22 cellular contexts compared by ENCODE assay signal in the genomic region with DNA sequence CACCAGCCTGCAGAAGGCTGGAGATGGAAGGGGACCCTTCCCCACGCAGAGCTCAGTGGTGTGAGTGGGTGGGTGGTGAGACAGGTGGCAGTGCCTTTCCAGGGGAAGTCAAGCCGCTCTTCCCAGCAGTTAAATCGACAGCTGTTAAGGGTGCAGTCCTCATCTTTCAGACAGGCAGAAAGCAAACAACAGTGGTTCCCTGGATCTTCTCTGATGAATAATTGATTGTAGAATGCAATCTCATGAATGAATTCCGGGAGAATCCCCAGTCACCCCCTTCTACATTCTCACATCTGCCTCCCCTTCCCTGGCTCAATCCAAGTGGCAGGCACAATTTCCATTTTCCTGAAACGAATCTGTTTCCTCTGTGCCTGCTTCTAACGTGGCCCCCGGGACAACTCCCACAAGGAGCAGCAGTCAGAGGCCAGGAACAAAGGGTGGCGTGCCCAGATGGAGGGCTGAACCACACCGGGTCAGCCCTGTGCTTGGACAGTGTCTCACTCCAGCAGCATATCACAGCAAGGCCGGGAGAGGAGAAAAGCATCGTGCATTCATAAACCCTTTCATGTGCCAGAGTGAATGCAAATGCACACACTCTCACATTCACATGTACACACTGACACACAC.
DNase-seq lines count a peak whose midpoint lies in the region; ATAC-seq and TF ChIP-seq lines count a peak whose summit lies in the region.
"Had no signal": no experiment of that assay in that cellular context is flagged by ENCODE, and none has a peak within 500 bp of the region (broad histone marks: within the 10 kb centered on the region; RNA-seq: fewer than 3 reads in every experiment).

No MANE protein-coding gene starts in this region.

- H3K9ac ChIP-seq in neural progenitor cell: no peak overlapping the region
- H3K9ac ChIP-seq: parathyroid adenoma had no signal

- H3K27me3 Mint-ChIP-seq in activated CD8-positive, alpha-beta memory T cell treated with anti-CD3 and anti-CD28 coated beads, Interleukin-2, amount 10 ng/mL, durations not matched to agents 7 days and 5 days: peaks cover 3% of the 10 kb centered on the region
- H3K27me3 Mint-ChIP-seq in neural progenitor cell (ENCODE audit: insufficient read depth, low read depth): peaks cover 11% of the 10 kb centered on the region
- H3K27me3 Mint-ChIP-seq: T-helper 17 cell had no signal

- DNase-seq in activated CD8-positive, alpha-beta memory T cell treated with anti-CD3 and anti-CD28 coated beads, Interleukin-2, amount 10 ng/mL, durations not matched to agents 7 days and 5 days: peak; percentile 25
- DNase-seq in activated CD8-positive, alpha-beta memory T cell treated with anti-CD3 and anti-CD28 coated beads for 24 hours: no peak
- DNase-seq in WERI-Rb-1 (peak; percentile 66), neural progenitor cell (ENCODE audit: low spot score) (no peak), vagina (ENCODE audit: extremely low spot score in 2 of 2) (peak; percentile 37 to 47), NK-92 (lab: John Stamatoyannopoulos, UW; ENCODE audit: unreplicated experiment) (no peak), gastrocnemius medialis (no peak)
- DNase-seq: activated naive CD4-positive, alpha-beta T cell treated with anti-CD3 and anti-CD28 coated beads for 36 hours; activated T-cell treated with anti-CD3 and anti-CD28 coated beads for 4 hours; central memory CD4-positive, alpha-beta T cell; DMS153; esophagus squamous epithelium; left ventricle myocardium superior; NCI-H187; SHP77; small intestine; stimulated activated CD4-positive, alpha-beta T cell treated with anti-CD3 and anti-CD28 coated beads, Interleukin-4, amount 100 ng/mL, for 1 hour; stomach; T-helper 17 cell had no signal

- H3K36me3 Mint-ChIP-seq in activated CD8-positive, alpha-beta memory T cell treated with anti-CD3 and anti-CD28 coated beads, Interleukin-2, amount 10 ng/mL, durations not matched to agents 7 days and 5 days: no peaks in the 10 kb centered on the region
- H3K36me3 Mint-ChIP-seq in neural progenitor cell: no peaks in the 10 kb centered on the region

- H3K27ac Mint-ChIP-seq in activated CD8-positive, alpha-beta memory T cell treated with anti-CD3 and anti-CD28 coated beads, Interleukin-2, amount 10 ng/mL, durations not matched to agents 7 days and 5 days: no peak overlapping the region
- H3K27ac Mint-ChIP-seq in neural progenitor cell: no peak overlapping the region
- H3K27ac Mint-ChIP-seq: activated naive CD4-positive, alpha-beta T cell treated with anti-CD3 and anti-CD28 coated beads for 36 hours; T-helper 17 cell had no signal

- H3K4me1 ChIP-seq in neural progenitor cell (peaks cover 30% of the 10 kb centered on the region), vagina (no peaks in the 10 kb centered on the region), gastrocnemius medialis (peaks cover 8 to 18% of the 10 kb centered on the region in 2 donors)
- H3K4me1 ChIP-seq: esophagus squamous epithelium had no signal

- TF ChIP-seq POLR2A in vagina (IDR thresholded peaks at IDR 0.05) (no peak), gastrocnemius medialis (IDR thresholded peaks at IDR 0.05) (no peak)

- CTCF ChIA-PET in activated CD8-positive, alpha-beta memory T cell treated with anti-CD3 and anti-CD28 coated beads, Interleukin-2, amount 10 ng/mL, durations not matched to agents 7 days and 5 days (lab: Charles Lee): no interaction called here

- peak overlapping the region; percentile 83 for H3K27ac ChIP-seq in WERI-Rb-1
- no peak overlapping the region for H3K27ac ChIP-seq in neural progenitor cell
- H3K27ac ChIP-seq in vagina: no peak overlapping the region
- no peak overlapping the region for H3K27ac ChIP-seq in gastrocnemius medialis
- H3K27ac ChIP-seq: esophagus squamous epithelium, parathyroid adenoma, stomach, VCaP had no signal

- no peaks in the 10 kb centered on the region for H3K9me3 Mint-ChIP-seq in activated CD8-positive, alpha-beta memory T cell treated with anti-CD3 and anti-CD28 coated beads, Interleukin-2, amount 10 ng/mL, durations not matched to agents 7 days and 5 days (ENCODE audit: low read depth)
- H3K9me3 Mint-ChIP-seq in neural progenitor cell: no peaks in the 10 kb centered on the region
- H3K9me3 Mint-ChIP-seq: activated naive CD4-positive, alpha-beta T cell treated with anti-CD3 and anti-CD28 coated beads for 36 hours had no signal

- TF ChIP-seq CTCF in WERI-Rb-1 (IDR thresholded peaks at IDR 0.05; ENCODE audit: low read depth, low read length): no peak
- TF ChIP-seq CTCF in neural progenitor cell (IDR thresholded peaks at IDR 0.05): no peak
- no peak for TF ChIP-seq CTCF in vagina (IDR thresholded peaks at IDR 0.05)
- no peak for TF ChIP-seq CTCF in gastrocnemius medialis (IDR thresholded peaks at IDR 0.05 in 4 of 5, conservative IDR thresholded peaks at IDR 0.05 in 1 of 5)

- H3K36me3 ChIP-seq in WERI-Rb-1 (peaks cover 3% of the 10 kb centered on the region; the same call in 1 of the 2 replicates), neural progenitor cell (no peaks in the 10 kb centered on the region), vagina (no peaks in the 10 kb centered on the region), gastrocnemius medialis (no peaks in the 10 kb centered on the region)
- H3K36me3 ChIP-seq: esophagus squamous epithelium, stomach had no signal

- H3K9me3 ChIP-seq in WERI-Rb-1 (ENCODE audit: severe bottlenecking) (no peaks in the 10 kb centered on the region), neural progenitor cell (ENCODE audit: low read depth) (no peaks in the 10 kb centered on the region), vagina (no peaks in the 10 kb centered on the region), gastrocnemius medialis (no peaks in the 10 kb centered on the region)
- H3K9me3 ChIP-seq: esophagus squamous epithelium, stomach had no signal

- no peak for ATAC-seq in activated CD8-positive, alpha-beta memory T cell treated with anti-CD3 and anti-CD28 coated beads, Interleukin-2, amount 10 ng/mL, durations not matched to agents 7 days and 5 days
- no peak for ATAC-seq in GM18873 (IDR thresholded peaks at IDR 0.05; ENCODE audit: low FRiP score, unreplicated experiment)
- no peak for ATAC-seq in gastrocnemius medialis
- ATAC-seq: left ventricle myocardium superior, T-helper 17 cell had no signal

- H4K20me1 ChIP-seq in neural progenitor cell (ENCODE audit: low read depth): no peaks in the 10 kb centered on the region

- H3K4me2 ChIP-seq in neural progenitor cell: no peak overlapping the region

- H3K4me3 ChIP-seq in WERI-Rb-1 (ENCODE audit: low read depth, low read length): no peak overlapping the region
- H3K4me3 ChIP-seq in neural progenitor cell: no peak overlapping the region
- no peak overlapping the region for H3K4me3 ChIP-seq in vagina
- H3K4me3 ChIP-seq in gastrocnemius medialis: no peak overlapping the region
- H3K4me3 ChIP-seq: esophagus squamous epithelium, stomach had no signal

- intact Hi-C loops in vagina (cut with DNase I) (no loop called here), gastrocnemius medialis (cut with DNase I; ENCODE audit: low total_unique reads) (no loop called here)

- no peak overlapping the region for H3K4me3 Mint-ChIP-seq in activated CD8-positive, alpha-beta memory T cell treated with anti-CD3 and anti-CD28 coated beads, Interleukin-2, amount 10 ng/mL, durations not matched to agents 7 days and 5 days
- no peak overlapping the region for H3K4me3 Mint-ChIP-seq in neural progenitor cell
- H3K4me3 Mint-ChIP-seq: activated naive CD4-positive, alpha-beta T cell treated with anti-CD3 and anti-CD28 coated beads for 36 hours; T-helper 17 cell had no signal

- H2AFZ ChIP-seq in neural progenitor cell (replicated peaks): peak overlapping the region; percentile 19
- H2AFZ ChIP-seq: parathyroid adenoma had no signal

- H3K4me1 Mint-ChIP-seq in activated CD8-positive, alpha-beta memory T cell treated with anti-CD3 and anti-CD28 coated beads, Interleukin-2, amount 10 ng/mL, durations not matched to agents 7 days and 5 days: no peaks in the 10 kb centered on the region
- H3K4me1 Mint-ChIP-seq in neural progenitor cell: peaks cover 22% of the 10 kb centered on the region
- H3K4me1 Mint-ChIP-seq: T-helper 17 cell had no signal

- peaks cover 8% of the 10 kb centered on the region for H3F3A ChIP-seq in neural progenitor cell (ENCODE audit: low read depth)

- H3K27me3 ChIP-seq in WERI-Rb-1 (ENCODE audit: insufficient read depth, low read depth, severe bottlenecking) (no peaks in the 10 kb centered on the region), neural progenitor cell (no peaks in the 10 kb centered on the region), vagina (no peaks in the 10 kb centered on the region), gastrocnemius medialis (no peaks in the 10 kb centered on the region)
- H3K27me3 ChIP-seq: esophagus squamous epithelium had no signal

- in situ Hi-C loops in gastrocnemius medialis (cut with MboI; ENCODE audit: low sequenced_read_pairs in 4 of 4): loop anchor here in 2 of 4 donors (25.0 kb wide), 2 partner anchors 238 to 463 kb away; partner anchors contain the start of gene LRFN2 (in 2 of the 2)

- H3K79me2 ChIP-seq in neural progenitor cell (ENCODE audit: low read depth): no peaks in the 10 kb centered on the region
- H3K79me2 ChIP-seq: parathyroid adenoma had no signal

Comparison
In these comparisons a context has a peak if more than half of its experiments do, and no peak if none do; other contexts are left out.
1. DNase-seq: peak in activated CD8-positive, alpha-beta memory T cell treated with anti-CD3 and anti-CD28 coated beads, Interleukin-2, amount 10 ng/mL, durations not matched to agents 7 days and 5 days (single experiment), WERI-Rb-1 (single experiment) and vagina (2 of 2); none in activated CD8-positive, alpha-beta memory T cell treated with anti-CD3 and anti-CD28 coated beads for 24 hours (single experiment), neural progenitor cell (single experiment), NK-92 (single experiment) and gastrocnemius medialis (0 of 2).